17 cellular contexts compared by ENCODE assay signal in genomic region chr3:192685801-192686200, GRCh38. TPM values are rescaled to one million over a fixed set of nuclear protein-coding genes. Genes with fewer than 3 reads are reported as not detected.
DNase-seq lines count a peak whose midpoint lies in the region; ATAC-seq, FAIRE-seq and TF ChIP-seq lines count a peak whose summit lies in the region.
"Had no signal": no experiment of that assay in that cellular context is flagged by ENCODE, and none has a peak within 500 bp of the region (broad histone marks: within the 10 kb centered on the region; RNA-seq: fewer than 3 reads in every experiment).

No MANE protein-coding gene starts in this region.

- no peak for TF ChIP-seq RAD21 in H1 (IDR thresholded peaks at IDR 0.05 in 1 of 2, conservative IDR thresholded peaks at IDR 0.05 in 1 of 2; ENCODE audit: low read depth in 2 of 2, low read length in 2 of 2)

- DNase-seq in left ventricle myocardium inferior = no peak
- no peak for DNase-seq in heart left ventricle
- peak; percentile 33 for DNase-seq in NCI-H2171 treated with DMSO at 0.1 percent for 48 hours (lab: John Stamatoyannopoulos, UW)
- no peak for DNase-seq in H1 (ENCODE audit: low read depth in 1 of 2, low spot score in 2 of 2)
- peak; percentile 14 for DNase-seq in osteoblast (ENCODE audit: insufficient read length, low spot score, missing footprints)
- no peak for DNase-seq in activated CD4-positive, alpha-beta T cell treated with anti-CD3 and anti-CD28 coated beads for 48 hours
- no peak for DNase-seq in activated gamma-delta T cell treated with Interleukin-2 at 50 U/mL for 16 hours
- no peak for DNase-seq in RWPE1 (ENCODE audit: low spot score)
- DNase-seq: C1 segment of cervical spinal cord; Calu3; CD4-positive, alpha-beta T cell; DMS 273 treated with DMSO at 0.1 percent for 48 hours had no signal

- H4K20me1 ChIP-seq in H1 (replicated peaks in 1 of 2; ENCODE audit: control insufficient read depth in 1 of 2, insufficient read depth in 2 of 2, low read length in 2 of 2) = no peaks in the 10 kb centered on the region
- no peaks in the 10 kb centered on the region for H4K20me1 ChIP-seq in osteoblast (ENCODE audit: insufficient read depth, low read length)

- no peaks in the 10 kb centered on the region for H3K36me3 ChIP-seq in left ventricle myocardium inferior
- no peaks in the 10 kb centered on the region for H3K36me3 ChIP-seq in heart left ventricle
- H3K36me3 ChIP-seq in H1 (ENCODE audit: control insufficient read depth in 2 of 4, insufficient read depth in 4 of 4, low read length in 3 of 4) = no peaks in the 10 kb centered on the region; a peak in 1 of 8 replicates
- no peaks in the 10 kb centered on the region for H3K36me3 ChIP-seq in osteoblast (ENCODE audit: insufficient read depth, low read length)
- H3K36me3 ChIP-seq: HAP-1 had no signal

- no peak overlapping the region for H3K14ac ChIP-seq in H1 (ENCODE audit: insufficient read length)

- H3K18ac ChIP-seq in H1 (ENCODE audit: extremely low read depth, low read length) = no peak overlapping the region

- H3K4ac ChIP-seq in H1 (replicated peaks; ENCODE audit: insufficient read length, low read depth, low read length) = no peak overlapping the region

- CTCF ChIA-PET in H1 (lab: Charles Lee; ENCODE audit: partially characterized antibody) = no interaction called here
- CTCF ChIA-PET in RWPE1 (lab: Yijun Ruan, JAX) = no interaction called here

- H3K4me2 ChIP-seq in H1 (ENCODE audit: insufficient read depth in 1 of 2, low read depth in 2 of 2, low read length in 2 of 2) = no peak overlapping the region
- H3K4me2 ChIP-seq in osteoblast (ENCODE audit: insufficient read depth, low read length) = no peak overlapping the region
- H3K4me2 ChIP-seq: GM23338 had no signal

- H4K91ac ChIP-seq in H1 (replicated peaks; ENCODE audit: insufficient read length, low read length) = no peak overlapping the region

- H3K23me2 ChIP-seq in H1 (ENCODE audit: low read depth, low read length) = no peaks in the 10 kb centered on the region

- H3K4me1 ChIP-seq in left ventricle myocardium inferior (peaks cover 65% of the 10 kb centered on the region), heart left ventricle (peaks cover 0 to 23% (median under 1%) of the 10 kb centered on the region in 12 donors), H1 (replicated peaks in 1 of 4; ENCODE audit: control insufficient read depth in 3 of 4, insufficient read depth in 4 of 4, low read length in 3 of 4) (peaks cover 0 to 3% (median 0%) of the 10 kb centered on the region in 4 experiments; a peak in 1 of 7 replicates), osteoblast (ENCODE audit: insufficient read depth, low read length) (no peaks in the 10 kb centered on the region)
- H3K4me1 ChIP-seq: HAP-1 had no signal

- no peak overlapping the region for H4K5ac ChIP-seq in H1 (ENCODE audit: insufficient read length, low read depth, low read length)

- no peak overlapping the region for H3K9ac ChIP-seq in H1 (replicated peaks in 1 of 4; ENCODE audit: extremely low read depth in 1 of 4, low read depth in 3 of 4, low read length in 3 of 4)

- H3K27ac ChIP-seq in left ventricle myocardium inferior (replicated peaks) (peak overlapping the region; percentile 60), heart left ventricle (no peak overlapping the region), H1 (ENCODE audit: low read depth, low read length) (no peak overlapping the region), osteoblast (ENCODE audit: low read depth, low read length) (no peak overlapping the region), RWPE1 (no peak overlapping the region)

- no peak overlapping the region for H2BK15ac ChIP-seq in H1 (ENCODE audit: low read length)

- H3K79me1 ChIP-seq in H1 (ENCODE audit: low read depth, low read length) = no peaks in the 10 kb centered on the region

- H3K4me3 ChIP-seq in left ventricle myocardium inferior = no peak overlapping the region
- no peak overlapping the region for H3K4me3 ChIP-seq in heart left ventricle
- H3K4me3 ChIP-seq in H1 (ENCODE audit: extremely low read depth in 1 of 4, insufficient read depth in 2 of 4, low read depth in 3 of 4, low read length in 4 of 4) = no peak overlapping the region
- H3K4me3 ChIP-seq in osteoblast (ENCODE audit: insufficient read depth, low read length) = no peak overlapping the region
- H3K4me3 ChIP-seq: GM23338, HAP-1 had no signal

- intact Hi-C loops in left ventricle myocardium inferior (cut with micrococcal nuclease) = no loop called here
- intact Hi-C loops in heart left ventricle (cut with DNase I) = no loop called here

- no peak overlapping the region for H2BK20ac ChIP-seq in H1 (ENCODE audit: low read length)

- FAIRE-seq in H1 (lab: Jason Lieb, UNC) = no peak
- FAIRE-seq: G401.6, GM12891 had no signal

- POLR2A ChIA-PET in H1 (lab: Charles Lee; ENCODE audit: partially characterized antibody) (no interaction called here), RWPE1 (lab: Yijun Ruan, JAX; ENCODE audit: low non-redundant PET) (no interaction called here)

- ATAC-seq in heart left ventricle = no peak
- ATAC-seq: GM23338 had no signal

- TF ChIP-seq CTCF in left ventricle myocardium inferior (IDR thresholded peaks at IDR 0.05; ENCODE audit: borderline replicate concordance) (no peak), heart left ventricle (IDR thresholded peaks at IDR 0.05) (no peak), H1 (IDR thresholded peaks at IDR 0.05; ENCODE audit: control extremely low read depth in 1 of 3, insufficient read depth in 1 of 3, low read depth in 1 of 3, low read length in 3 of 3) (no peak), osteoblast (IDR thresholded peaks at IDR 0.05; ENCODE audit: extremely low read depth, low read depth, low read length) (no peak), RWPE1 (conservative IDR thresholded peaks at IDR 0.05; ENCODE audit: low read depth) (no peak)

- 75 to 82% (median 78%) methylated on average over 5 of the region's 5 CpGs for WGBS in heart left ventricle, 4 donors
- WGBS in H1 (ENCODE audit: extremely low coverage in 1 of 2, insufficient coverage in 1 of 2, insufficient read length in 1 of 2, insufficient replicate concordance in 2 of 2, low coverage in 1 of 2, low lambda C conversion rate in 2 of 2, missing lambda C conversion rate in 1 of 2), 2 experiments = 80% methylated on average over 5 of the region's 5 CpGs; no CpG with 5 or more reads in 1 of the 2 experiments

- no peak overlapping the region for H2BK5ac ChIP-seq in H1 (ENCODE audit: low read depth, low read length)

- H4K8ac ChIP-seq in H1 (ENCODE audit: extremely low read depth, insufficient read depth, low read length) = no peak overlapping the region

- TF ChIP-seq POLR2A in heart left ventricle (IDR thresholded peaks at IDR 0.05) = no peak
- TF ChIP-seq POLR2A in H1 (IDR thresholded peaks at IDR 0.05; ENCODE audit: control extremely low read depth in 1 of 2, low read depth in 2 of 2, low read length in 2 of 2) = no peak

- no peak overlapping the region for H3K23ac ChIP-seq in H1 (ENCODE audit: insufficient read length)

- no peak for TF ChIP-seq EP300 in H1 (IDR thresholded peaks at IDR 0.05; ENCODE audit: borderline replicate concordance in 1 of 2, low read depth in 2 of 2, low read length in 2 of 2)

- no peaks in the 10 kb centered on the region for H3K9me3 ChIP-seq in left ventricle myocardium inferior (replicated peaks)
- peaks cover 0 to 16% (median 6%) of the 10 kb centered on the region in 12 donors for H3K9me3 ChIP-seq in heart left ventricle
- H3K9me3 ChIP-seq in H1 (ENCODE audit: insufficient read depth in 2 of 2, low read depth in 1 of 2, low read length in 1 of 2) = peaks cover 5 to 9% of the 10 kb centered on the region in 2 experiments; a peak in 3 of 4 replicates
- H3K9me3 ChIP-seq in osteoblast (ENCODE audit: low read depth, low read length) = no peaks in the 10 kb centered on the region
- H3K9me3 ChIP-seq: HAP-1 had no signal

- H2BK12ac ChIP-seq in H1 (ENCODE audit: low read depth, low read length) = 0 out of 2 replicates have a peak overlapping the region, but pooled peaks have one; percentile 62

- H2BK120ac ChIP-seq in H1 (replicated peaks; ENCODE audit: low read depth, low read length) = no peak overlapping the region

- H2AFZ ChIP-seq in H1 (ENCODE audit: low read length) = no peak overlapping the region
- H2AFZ ChIP-seq in osteoblast (ENCODE audit: low read length) = no peak overlapping the region
- H2AFZ ChIP-seq: GM23338 had no signal

- H3K79me2 ChIP-seq in H1 (ENCODE audit: control insufficient read depth in 1 of 2, insufficient read depth in 2 of 2, low read length in 2 of 2) (no peaks in the 10 kb centered on the region), osteoblast (ENCODE audit: insufficient read depth, low read length) (no peaks in the 10 kb centered on the region)

- no peak overlapping the region for H2AK5ac ChIP-seq in H1 (ENCODE audit: low read depth, low read length)

- H3K56ac ChIP-seq in H1 (replicated peaks; ENCODE audit: insufficient read length, low read depth, low read length) = no peak overlapping the region

- H3K27me3 ChIP-seq in left ventricle myocardium inferior (ENCODE audit: low read depth) (no peaks in the 10 kb centered on the region), heart left ventricle (no peaks in the 10 kb centered on the region), H1 (replicated peaks in 1 of 4; ENCODE audit: control insufficient read depth in 3 of 4, extremely low read depth in 1 of 4, insufficient read depth in 3 of 4, low read length in 3 of 4) (peaks cover 0 to 2% (median 0%) of the 10 kb centered on the region in 4 experiments; a peak in 1 of 7 replicates), osteoblast (ENCODE audit: insufficient read depth, low read length) (no peaks in the 10 kb centered on the region)

TF ChIP-seq in H1, 55 proteins besides CTCF, POLR2A, EP300 and RAD21 (continues in another document):
- no peak for TF ChIP-seq CREB1 (IDR thresholded peaks at IDR 0.05)
- no peak for TF ChIP-seq USF2 (IDR thresholded peaks at IDR 0.05; ENCODE audit: low read length)

RNA-seq across cellular contexts. Expression of gene FGF12, which starts 41.5 kb away (rescaled TPM):
- 325 TPM for total RNA-seq in left ventricle myocardium inferior
- 100 to 1,000 TPM; 118 to 420 (median 265) TPM for total RNA-seq in heart left ventricle
- 100 to 1,000 TPM in 1 of 2 donors, 10 to 100 TPM in 1; 21.8 to 366 TPM for polyA plus RNA-seq in heart left ventricle
- 13.6 and 16.6 TPM in 2 replicates for total RNA-seq in H1 (2021; fragmentation: NEBNext Ultra II Directional; extraction: Animal tissue kit (Norgen Biotek cat#: 25700))
- polyA plus RNA-seq in H1 (2011; rRNA removed) = 3.0 and 4.1 TPM in 2 replicates
- polyA plus RNA-seq in H1 (2011; cell fraction: cytosol; rRNA removed) = 4.3 TPM
- polyA plus RNA-seq in H1 (2011; cell fraction: nucleus; rRNA removed) = 6.0 TPM
- 6.5 to 11.1 TPM (median 10.2 TPM) in 4 replicates for polyA plus RNA-seq in H1 (2012, experiment 1 of 2)
- polyA plus RNA-seq in H1 (2012, experiment 2 of 2) = 6.1 TPM
- polyA plus RNA-seq in H1 (2013, experiment 1 of 2) = 21.4 TPM
- polyA plus RNA-seq in H1 (2013, experiment 2 of 2) = 19.4 TPM
- 13.2 and 18.9 TPM in 2 replicates for polyA minus RNA-seq in H1 (2011; rRNA and poly(A)+ RNA removed)
- 6.5 TPM for polyA minus RNA-seq in H1 (2011; cell fraction: cytosol; rRNA and poly(A)+ RNA removed)
- 28.4 TPM for polyA minus RNA-seq in H1 (2011; cell fraction: nucleus; rRNA and poly(A)+ RNA removed)
- not detected in 2 replicates for total RNA-seq in osteoblast
- total RNA-seq: B cell; CD4-positive, alpha-beta T cell had no signal

Comparison
In these comparisons a context has a peak if more than half of its experiments do, and no peak if none do; other contexts are left out.
1. DNase-seq: peak in NCI-H2171 treated with DMSO at 0.1 percent for 48 hours (single experiment) and osteoblast (single experiment); none in left ventricle myocardium inferior (single experiment), heart left ventricle (0 of 5), H1 (0 of 2), activated CD4-positive, alpha-beta T cell treated with anti-CD3 and anti-CD28 coated beads for 48 hours (single experiment), activated gamma-delta T cell treated with Interleukin-2 at 50 U/mL for 16 hours (single experiment) and RWPE1 (single experiment).
2. RNA of gene FGF12, which starts 41.5 kb away (total RNA-seq): 325 TPM in left ventricle myocardium inferior (single experiment), 118 to 420 TPM in heart left ventricle and 13.6 to 16.6 TPM in H1; not detected in osteoblast; every median in the first group is over 10 times any median in the second.